19 cellular contexts compared by ENCODE assay signal in the genomic region with DNA sequence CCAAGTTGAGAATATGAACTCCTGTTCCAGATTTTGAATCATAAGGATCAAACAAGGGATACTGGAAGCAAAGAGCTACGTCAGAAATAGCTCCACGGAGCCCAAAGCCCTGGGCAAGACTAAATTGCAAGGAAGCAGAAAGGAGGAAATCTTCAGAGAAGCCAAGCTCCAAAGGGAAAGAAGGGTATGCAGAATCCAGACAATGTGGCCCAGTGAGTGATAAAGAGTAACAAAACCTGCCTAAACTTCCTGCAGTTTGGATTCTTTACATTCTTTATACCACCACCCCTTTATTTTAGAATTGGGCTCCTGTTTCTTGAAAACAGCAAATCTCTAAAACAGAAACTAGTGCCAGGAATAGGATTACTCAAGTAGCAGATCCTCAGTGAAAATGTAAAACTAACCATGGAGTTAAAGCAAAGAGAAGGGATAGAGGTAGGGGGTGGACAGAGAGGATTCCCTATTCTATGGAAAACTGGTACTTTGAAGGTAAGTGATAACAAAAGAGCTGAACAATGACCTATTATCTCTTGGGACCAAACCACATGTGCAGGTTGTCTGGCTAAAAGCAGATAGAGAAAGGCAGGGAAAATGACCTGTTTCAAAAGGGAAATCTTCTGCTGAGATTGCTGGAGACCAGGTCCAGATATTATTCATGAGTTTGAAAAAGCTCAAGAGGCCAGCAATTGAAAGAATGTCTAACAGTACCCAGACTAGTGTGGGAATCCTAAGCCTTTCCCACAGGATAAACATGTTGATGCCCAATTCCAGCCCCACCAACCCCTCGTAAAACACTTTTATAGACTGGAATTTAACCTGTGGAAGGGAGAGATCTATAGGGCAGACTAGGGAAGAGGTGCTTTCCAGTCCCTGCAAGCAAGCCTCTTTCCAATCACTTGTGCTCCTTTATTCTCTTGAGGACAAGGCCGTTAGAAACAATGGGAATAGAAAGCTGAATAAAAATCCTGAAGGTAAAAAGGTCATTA.
"Had no signal": no experiment of that assay in that cellular context is flagged by ENCODE, and none has a peak within 500 bp of the region (broad histone marks: within the 10 kb centered on the region; RNA-seq: fewer than 3 reads in every experiment).

No MANE protein-coding gene starts in this region.

- DNase-seq: activated CD4-positive, alpha-beta T cell treated with anti-CD3 and anti-CD28 coated beads, Interleukin-2, amount 50 U/mL, for 4 hours; activated CD4-positive, CD25-positive, alpha-beta regulatory T cell treated with anti-CD3 and anti-CD28 coated beads, Interleukin-2, amount 50 U/mL, for 72 hours; activated effector memory CD4-positive, alpha-beta T cell treated with anti-CD3 and anti-CD28 coated beads, Interleukin-2, amount 50 U/mL, for 16 hours; activated T-cell treated with anti-CD3 and anti-CD28 coated beads, Interleukin-2, amount 50 U/mL, for 4 hours; amygdala; effector memory CD8-positive, alpha-beta T cell; erythroblast; immature natural killer cell; psoas muscle; stimulated activated CD4-positive, alpha-beta T cell treated with anti-CD3 and anti-CD28 coated beads, Interleukin-12 subunit alpha, Interleukin-12 subunit beta, amount 100 ng/mL, for 4 hours; stimulated activated naive CD4-positive, alpha-beta T cell; substantia nigra; T-helper 2 cell had no signal

- H3K27ac Mint-ChIP-seq: activated naive CD8-positive, alpha-beta T cell; dendritic cell treated with granulocyte-macrophage colony-stimulating factor and Interleukin-4, amounts not matched to agents 40 ng/mL and 50 ng/mL, for 4 days; effector memory CD8-positive, alpha-beta T cell; natural killer cell treated with Interleukin-12 subunit alpha and Interleukin-12 subunit beta and Interleukin-15 and Interleukin-18, amount 100 ng/mL, for 72 hours; type B pancreatic cell had no signal

- H3K9me3 ChIP-seq: psoas muscle had no signal

- H3K4me1 ChIP-seq: psoas muscle had no signal

- H3K4me3 ChIP-seq: psoas muscle had no signal

- H3K4me3 Mint-ChIP-seq: activated naive CD8-positive, alpha-beta T cell; activated T-cell treated with anti-CD3 and anti-CD28 coated beads, Interleukin-2, amount 50 U/mL, for 4 hours; brain; central memory CD8-positive, alpha-beta T cell; dendritic cell treated with granulocyte-macrophage colony-stimulating factor and Interleukin-4, amounts not matched to agents 40 ng/mL and 50 ng/mL, for 4 days; effector memory CD8-positive, alpha-beta T cell; immature natural killer cell; natural killer cell treated with Interleukin-12 subunit alpha and Interleukin-12 subunit beta and Interleukin-15 and Interleukin-18, amount 100 ng/mL, for 72 hours; type B pancreatic cell had no signal

- H3K9me3 Mint-ChIP-seq: activated T-cell treated with anti-CD3 and anti-CD28 coated beads, Interleukin-2, amount 50 U/mL, for 4 hours; brain; central memory CD8-positive, alpha-beta T cell; dendritic cell treated with granulocyte-macrophage colony-stimulating factor and Interleukin-4, amounts not matched to agents 40 ng/mL and 50 ng/mL, for 4 days; effector memory CD8-positive, alpha-beta T cell; immature natural killer cell; natural killer cell treated with Interleukin-12 subunit alpha and Interleukin-12 subunit beta and Interleukin-15 and Interleukin-18, amount 100 ng/mL, for 72 hours; type B pancreatic cell had no signal

- H3K27ac ChIP-seq: psoas muscle had no signal

- H3K4me1 Mint-ChIP-seq: central memory CD8-positive, alpha-beta T cell; immature natural killer cell had no signal

- H3K27me3 Mint-ChIP-seq: activated naive CD8-positive, alpha-beta T cell; brain; central memory CD8-positive, alpha-beta T cell; dendritic cell treated with granulocyte-macrophage colony-stimulating factor and Interleukin-4, amounts not matched to agents 40 ng/mL and 50 ng/mL, for 4 days; effector memory CD8-positive, alpha-beta T cell; natural killer cell treated with Interleukin-12 subunit alpha and Interleukin-12 subunit beta and Interleukin-15 and Interleukin-18, amount 100 ng/mL, for 72 hours; type B pancreatic cell had no signal
